Comparison of ENCODE assay signal across 1 cellular context in genomic region chr6:157503018-157503747, GRCh38.
TF ChIP-seq lines count a peak whose summit lies in the region.

No MANE protein-coding gene starts in this region.

TF ChIP-seq in K562, 482 proteins besides CTCF, POLR2A, EP300 and RAD21 (continued from another document):
- TF ChIP-seq MLLT1 (IDR thresholded peaks at IDR 0.05) (no peak), CLOCK (CRISPR knock-in tag; IDR thresholded peaks at IDR 0.05; ENCODE audit: borderline replicate concordance) (no peak)
